1 cellular context compared by ENCODE assay signal in genomic region chr11:119018074-119018938, GRCh38.
TF ChIP-seq lines count a peak whose summit lies in the region.

Gene RPS25 (minus strand): TSS chr11:119018343. CDS start chr11:119018284, 59 bp downstream.
Gene TRAPPC4 (plus strand): TSS chr11:119018766. CDS start chr11:119018796, 30 bp downstream.

TF ChIP-seq in HepG2, 621 proteins besides CTCF, POLR2A, EP300 and RAD21 (continued from another document and continues in another):
- no peak; the same call in 1 of the 2 replicates for TF ChIP-seq ZNF318 (CRISPR knock-in tag; IDR thresholded peaks at IDR 0.05)
- TF ChIP-seq JUNB (CRISPR knock-in tag; IDR thresholded peaks at IDR 0.05; ENCODE audit: borderline replicate concordance), result peak; percentile 80
- TF ChIP-seq ZEB1 (IDR thresholded peaks at IDR 0.05; ENCODE audit: insufficient replicate concordance, low read depth), result peak; percentile 71
- no peak for TF ChIP-seq RERE (CRISPR knock-in tag; IDR thresholded peaks at IDR 0.05; ENCODE audit: low read depth)
- no peak for TF ChIP-seq NCOA5 (CRISPR knock-in tag; IDR thresholded peaks at IDR 0.05)
- peak; percentile 43; the same call in 1 of the 2 replicates for TF ChIP-seq ZNF691 (CRISPR knock-in tag; IDR thresholded peaks at IDR 0.05; ENCODE audit: borderline replicate concordance, low read depth)
- TF ChIP-seq FOXK1 (CRISPR knock-in tag; IDR thresholded peaks at IDR 0.05; ENCODE audit: borderline replicate concordance, low read depth), result peak; percentile 71; the same call in 1 of the 2 replicates
- peak; percentile 29; the same call in 1 of the 2 replicates for TF ChIP-seq LCORL (IDR thresholded peaks at IDR 0.05)
- TF ChIP-seq LCORL (CRISPR knock-in tag; IDR thresholded peaks at IDR 0.05), result peak; percentile 30; the same call in 1 of the 2 replicates
- no peak; the same call in 1 of the 2 replicates for TF ChIP-seq DNMT3B (CRISPR knock-in tag; conservative IDR thresholded peaks at IDR 0.05)
- TF ChIP-seq SALL1 (CRISPR knock-in tag; IDR thresholded peaks at IDR 0.05), result peak; percentile 84
- TF ChIP-seq HNF1A (IDR thresholded peaks at IDR 0.05; ENCODE audit: low read depth), result no peak; the same call in 1 of the 2 replicates
- TF ChIP-seq HNF1A (CRISPR knock-in tag; IDR thresholded peaks at IDR 0.05; ENCODE audit: borderline replicate concordance), result peak; percentile 68; the same call in 1 of the 2 replicates
- TF ChIP-seq GMEB2 (CRISPR knock-in tag; IDR thresholded peaks at IDR 0.05; ENCODE audit: low read depth), result peak; percentile 23; the same call in 1 of the 2 replicates
- TF ChIP-seq CERS6 (CRISPR knock-in tag; IDR thresholded peaks at IDR 0.05), result no peak
- no peak for TF ChIP-seq ZNF468 (CRISPR knock-in tag; IDR thresholded peaks at IDR 0.05)
- TF ChIP-seq HMG20B (CRISPR knock-in tag; conservative IDR thresholded peaks at IDR 0.05), result no peak; the same call in 1 of the 2 replicates
- TF ChIP-seq ZNF446 (CRISPR knock-in tag; IDR thresholded peaks at IDR 0.05), result 0 out of 2 replicates have a peak, but pooled peaks have one; percentile 47
- no peak for TF ChIP-seq ZNF34 (CRISPR knock-in tag; IDR thresholded peaks at IDR 0.05; ENCODE audit: borderline replicate concordance)
- TF ChIP-seq ZNF362 (CRISPR knock-in tag; IDR thresholded peaks at IDR 0.05; ENCODE audit: borderline replicate concordance), result no peak; the same call in 1 of the 2 replicates
- peak; percentile 94 for TF ChIP-seq GATAD1 (CRISPR knock-in tag; IDR thresholded peaks at IDR 0.05)
- TF ChIP-seq ZNF3 (CRISPR knock-in tag; IDR thresholded peaks at IDR 0.05), result no peak
- peak; percentile 35; the same call in 1 of the 2 replicates for TF ChIP-seq ZNF317 (CRISPR knock-in tag; IDR thresholded peaks at IDR 0.05)
- TF ChIP-seq HBP1 (CRISPR knock-in tag; IDR thresholded peaks at IDR 0.05; ENCODE audit: low read depth), result peak; percentile 65; the same call in 1 of the 2 replicates
- TF ChIP-seq SKI (IDR thresholded peaks at IDR 0.05; ENCODE audit: partially characterized antibody), result no peak
- TF ChIP-seq ZNF251 (CRISPR knock-in tag; IDR thresholded peaks at IDR 0.05), result no peak
- 0 out of 2 replicates have a peak, but pooled peaks have one; percentile 64 for TF ChIP-seq ZNF232 (CRISPR knock-in tag; IDR thresholded peaks at IDR 0.05; ENCODE audit: borderline replicate concordance)
- no peak for TF ChIP-seq ZBTB3 (CRISPR knock-in tag; IDR thresholded peaks at IDR 0.05; ENCODE audit: borderline replicate concordance, low read depth)
- TF ChIP-seq SAFB2 (CRISPR knock-in tag; IDR thresholded peaks at IDR 0.05; ENCODE audit: borderline replicate concordance, low read depth), result no peak; the same call in 1 of the 2 replicates
